8 cellular contexts compared by ENCODE assay signal in the genomic region with DNA sequence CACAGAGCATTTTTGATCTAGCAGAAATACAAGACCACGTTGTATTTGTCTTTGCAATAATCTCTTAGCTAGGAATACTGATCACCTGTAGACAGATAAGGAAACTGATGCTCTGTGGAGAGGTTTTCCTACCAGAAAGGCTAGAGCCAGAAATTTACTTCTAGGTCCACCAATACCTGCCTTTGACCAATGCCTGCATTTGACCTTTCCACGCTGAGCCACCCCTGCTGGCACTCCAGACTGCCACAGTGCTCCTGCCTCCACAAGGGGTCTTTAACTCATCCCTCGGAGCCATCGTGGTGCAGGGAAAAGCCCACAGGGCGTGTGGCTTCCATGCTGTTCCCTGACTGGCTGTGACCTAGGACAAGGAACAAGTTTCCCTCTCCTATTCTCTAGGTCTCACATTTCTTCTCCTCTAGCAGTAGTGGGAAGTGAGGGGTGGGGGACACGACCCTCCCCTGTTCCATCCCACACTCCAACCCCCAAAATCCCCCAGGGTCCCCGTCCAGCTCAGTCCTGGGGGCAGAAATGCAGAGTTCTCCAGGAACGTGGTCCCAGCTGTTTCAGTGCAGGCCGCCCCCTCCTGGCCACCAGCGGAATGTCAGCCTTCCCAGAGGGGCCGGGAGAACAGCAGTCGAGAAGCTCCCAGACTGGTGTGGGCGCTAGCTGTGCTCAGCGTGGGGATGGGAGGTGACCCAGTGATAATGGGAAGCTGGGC. TPM values are rescaled to one million over a fixed set of nuclear protein-coding genes. Genes with fewer than 3 reads are reported as not detected.
DNase-seq lines count a peak whose midpoint lies in the region; ATAC-seq and TF ChIP-seq lines count a peak whose summit lies in the region.

No MANE protein-coding gene starts in this region.

- H3K79me2 ChIP-seq in PC-9 (ENCODE audit: low read depth) = no peaks in the 10 kb centered on the region

- no peak overlapping the region for H3K27ac Mint-ChIP-seq in HFFc6
- no peak overlapping the region for H3K27ac Mint-ChIP-seq in activated T-helper 1 cell treated with anti-CD3 and anti-CD28 coated beads, Interleukin-12 subunit alpha, Interleukin-12 subunit beta, Interleukin-2, Interleukin-4 antibody, amounts not matched to agents 30 ng/mL and 10 ng/mL and 1 ng/mL, durations not matched to agents 14 hours and 24 hours and 36 hours
- peak overlapping the region; percentile 75 for H3K27ac Mint-ChIP-seq in neural crest cell (ENCODE audit: unreplicated experiment)
- no peak overlapping the region for H3K27ac Mint-ChIP-seq in stimulated activated naive CD8-positive, alpha-beta T cell treated with anti-CD3 and anti-CD28 coated beads, Interleukin-15, amount 100 ng/mL, for 72 hours

- TF ChIP-seq CTCF in HFFc6 (IDR thresholded peaks at IDR 0.05) (peak; percentile 97), PC-9 (conservative IDR thresholded peaks at IDR 0.05) (peak; percentile 95), neural crest cell (conservative IDR thresholded peaks at IDR 0.05) (peak; percentile 87)

- H3K27me3 ChIP-seq in PC-9 (ENCODE audit: insufficient read depth, low read depth) = peaks cover 12% of the 10 kb centered on the region; the same call in 1 of the 2 replicates

- H3K27me3 Mint-ChIP-seq in HFFc6 (ENCODE audit: insufficient read depth) (peaks cover 17% of the 10 kb centered on the region), neural crest cell (ENCODE audit: low read depth) (peaks cover 45% of the 10 kb centered on the region)
- H3K27me3 Mint-ChIP-seq in activated T-helper 1 cell treated with anti-CD3 and anti-CD28 coated beads, Interleukin-12 subunit alpha, Interleukin-12 subunit beta, Interleukin-2, Interleukin-4 antibody, amounts not matched to agents 30 ng/mL and 10 ng/mL and 1 ng/mL, durations not matched to agents 14 hours and 24 hours and 36 hours (ENCODE audit: insufficient read depth) = peaks cover 44% of the 10 kb centered on the region
- H3K27me3 Mint-ChIP-seq in stimulated activated naive CD8-positive, alpha-beta T cell treated with anti-CD3 and anti-CD28 coated beads, Interleukin-15, amount 100 ng/mL, for 72 hours = peaks cover 81% of the 10 kb centered on the region

- H3K4me3 Mint-ChIP-seq in HFFc6 = no peak overlapping the region; the same call in 1 of the 2 replicates
- no peak overlapping the region for H3K4me3 Mint-ChIP-seq in activated T-helper 1 cell treated with anti-CD3 and anti-CD28 coated beads, Interleukin-12 subunit alpha, Interleukin-12 subunit beta, Interleukin-2, Interleukin-4 antibody, amounts not matched to agents 30 ng/mL and 10 ng/mL and 1 ng/mL, durations not matched to agents 14 hours and 24 hours and 36 hours
- H3K4me3 Mint-ChIP-seq in neural crest cell = no peak overlapping the region
- peak overlapping the region in 1 of 2 donors; percentile 45 for H3K4me3 Mint-ChIP-seq in stimulated activated naive CD8-positive, alpha-beta T cell treated with anti-CD3 and anti-CD28 coated beads, Interleukin-15, amount 100 ng/mL, for 72 hours

- no peak overlapping the region for H3K4me3 ChIP-seq in PC-9

- no peaks in the 10 kb centered on the region for H4K20me1 ChIP-seq in PC-9 (ENCODE audit: insufficient read depth)

- no peak overlapping the region for H3K27ac ChIP-seq in PC-9

- H3K36me3 Mint-ChIP-seq in HFFc6 (ENCODE audit: low read depth) (no peaks in the 10 kb centered on the region), neural crest cell (ENCODE audit: low read depth) (no peaks in the 10 kb centered on the region)
- no peaks in the 10 kb centered on the region for H3K36me3 Mint-ChIP-seq in activated T-helper 1 cell treated with anti-CD3 and anti-CD28 coated beads, Interleukin-12 subunit alpha, Interleukin-12 subunit beta, Interleukin-2, Interleukin-4 antibody, amounts not matched to agents 30 ng/mL and 10 ng/mL and 1 ng/mL, durations not matched to agents 14 hours and 24 hours and 36 hours (ENCODE audit: low read depth)

- H3K4me1 Mint-ChIP-seq in HFFc6 (ENCODE audit: low read depth) (peaks cover 57% of the 10 kb centered on the region), neural crest cell (peaks cover 24% of the 10 kb centered on the region)
- peaks cover 7% of the 10 kb centered on the region for H3K4me1 Mint-ChIP-seq in activated T-helper 1 cell treated with anti-CD3 and anti-CD28 coated beads, Interleukin-12 subunit alpha, Interleukin-12 subunit beta, Interleukin-2, Interleukin-4 antibody, amounts not matched to agents 30 ng/mL and 10 ng/mL and 1 ng/mL, durations not matched to agents 14 hours and 24 hours and 36 hours (ENCODE audit: low read depth)
- H3K4me1 Mint-ChIP-seq in stimulated activated naive CD8-positive, alpha-beta T cell treated with anti-CD3 and anti-CD28 coated beads, Interleukin-15, amount 100 ng/mL, for 72 hours = peaks cover 33% of the 10 kb centered on the region

- H2AFZ ChIP-seq in PC-9 = no peak overlapping the region

- DNase-seq in COLO668 (lab: John Stamatoyannopoulos, UW; ENCODE audit: unreplicated experiment) (peak; percentile 53), HFFc6 (peak; percentile 48), PC-9 (peak in 1 of 2 experiments; percentile 72), fibroblast of peridontal ligament (ENCODE audit: extremely low read depth) (peak; percentile 63), neural crest cell (ENCODE audit: low read depth, low spot score) (peak; percentile 83)
- DNase-seq in activated T-helper 1 cell treated with anti-CD3 and anti-CD28 coated beads, Interleukin-12 subunit alpha, Interleukin-12 subunit beta, Interleukin-2, Interleukin-4 antibody, amounts not matched to agents 30 ng/mL and 10 ng/mL and 1 ng/mL, durations not matched to agents 14 hours and 24 hours and 36 hours (ENCODE audit: low spot score) = peak; percentile 22
- DNase-seq in stimulated activated naive CD8-positive, alpha-beta T cell treated with anti-CD3 and anti-CD28 coated beads, Interleukin-15, amount 100 ng/mL, for 72 hours = peak; percentile 56 to 61

- POLR2A ChIA-PET in PC-9 (lab: Charles Lee; ENCODE audit: unreplicated experiment) = no interaction called here

- H3F3A ChIP-seq in PC-9 (ENCODE audit: insufficient read depth, low read depth) = peaks cover 5% of the 10 kb centered on the region; the same call in 1 of the 2 replicates

- peak overlapping the region; percentile 39 for H3K4me2 ChIP-seq in PC-9

- peak; percentile 59 for ATAC-seq in stimulated activated naive CD8-positive, alpha-beta T cell treated with anti-CD3 and anti-CD28 coated beads, Interleukin-15, amount 100 ng/mL, for 72 hours
- no peak for ATAC-seq in GM21360 (IDR thresholded peaks at IDR 0.05; ENCODE audit: unreplicated experiment)

- H3K9me2 ChIP-seq in PC-9 (ENCODE audit: insufficient read depth) = no peaks in the 10 kb centered on the region

- H3K9me3 ChIP-seq in PC-9 (ENCODE audit: insufficient read depth, low read depth) = no peaks in the 10 kb centered on the region

- CTCF ChIA-PET in PC-9 (lab: Charles Lee) = interaction anchor here (0.5 to 1.6 kb wide), 10 partner anchors 24 to 381 kb away, joined by 3 to 23 read pairs (median 3); no protein-coding TSS in a partner anchor

- no TSS peak for BruUV-seq in PC-9 (replicated peaks; lab: Mats Ljungman, UMichigan)

- peaks cover 12% of the 10 kb centered on the region for H3K4me1 ChIP-seq in PC-9 (replicated peaks; ENCODE audit: insufficient read depth)

- H3K9me3 Mint-ChIP-seq in HFFc6 (no peaks in the 10 kb centered on the region), neural crest cell (no peaks in the 10 kb centered on the region)
- no peaks in the 10 kb centered on the region for H3K9me3 Mint-ChIP-seq in activated T-helper 1 cell treated with anti-CD3 and anti-CD28 coated beads, Interleukin-12 subunit alpha, Interleukin-12 subunit beta, Interleukin-2, Interleukin-4 antibody, amounts not matched to agents 30 ng/mL and 10 ng/mL and 1 ng/mL, durations not matched to agents 14 hours and 24 hours and 36 hours
- no peaks in the 10 kb centered on the region for H3K9me3 Mint-ChIP-seq in stimulated activated naive CD8-positive, alpha-beta T cell treated with anti-CD3 and anti-CD28 coated beads, Interleukin-15, amount 100 ng/mL, for 72 hours

- no peaks in the 10 kb centered on the region for H3K36me3 ChIP-seq in PC-9 (ENCODE audit: low read depth)

- intact Hi-C loops in PC-9 (cut with micrococcal nuclease; ENCODE audit: unreplicated experiment) = loop anchor here (1.0 kb wide), 1 partner anchor 160 kb away; no protein-coding TSS in a partner anchor
- intact Hi-C loops in activated T-helper 1 cell treated with anti-CD3 and anti-CD28 coated beads, Interleukin-12 subunit alpha, Interleukin-12 subunit beta, Interleukin-2, Interleukin-4 antibody, amounts not matched to agents 30 ng/mL and 10 ng/mL and 1 ng/mL, durations not matched to agents 14 hours and 24 hours and 36 hours (cut with micrococcal nuclease) = no loop called here

RNA-seq across cellular contexts. Expression of a gene that starts 1.4 kb away (rescaled TPM):
- total RNA-seq in HFFc6 (2021; fragmentation: NEBNext Ultra II Directional; extraction: Animal tissue kit (Norgen Biotek cat#: 25700)) = 10 to 100 TPM in 5 of 6 experiments, 1 to 10 TPM in 1; 4.7 to 25.8 (median 19.1) TPM
- total RNA-seq in PC-9 (2021) (0.11 TPM in 1 of 2 replicates, not detected in the other), neural crest cell (0.41 and 1.0 TPM in 2 replicates)
- not detected in 2 replicates for total RNA-seq in activated T-helper 1 cell treated with anti-CD3 and anti-CD28 coated beads, Interleukin-12 subunit alpha, Interleukin-12 subunit beta, Interleukin-2, Interleukin-4 antibody, amounts not matched to agents 30 ng/mL and 10 ng/mL and 1 ng/mL, durations not matched to agents 14 hours and 24 hours and 36 hours

RNA-seq across cellular contexts. Expression of a gene that starts 57.0 kb away (rescaled TPM):
- 10 to 100 TPM; 57.8 to 75.6 (median 67.2) TPM for total RNA-seq in HFFc6 (2021; fragmentation: NEBNext Ultra II Directional; extraction: Animal tissue kit (Norgen Biotek cat#: 25700))
- 128 and 148 TPM in 2 replicates for total RNA-seq in PC-9 (2021)
- total RNA-seq in activated T-helper 1 cell treated with anti-CD3 and anti-CD28 coated beads, Interleukin-12 subunit alpha, Interleukin-12 subunit beta, Interleukin-2, Interleukin-4 antibody, amounts not matched to agents 30 ng/mL and 10 ng/mL and 1 ng/mL, durations not matched to agents 14 hours and 24 hours and 36 hours = 24.3 and 25.2 TPM in 2 replicates
- total RNA-seq in neural crest cell = 80.4 and 82.1 TPM in 2 replicates
